ENCODE assay signal across 18 cellular contexts in genomic region chr12:25248732-25249131, GRCh38. TPM values are rescaled to one million over a fixed set of nuclear protein-coding genes. Genes with fewer than 3 reads are reported as not detected.
DNase-seq lines count a peak whose midpoint lies in the region; ATAC-seq, FAIRE-seq and TF ChIP-seq lines count a peak whose summit lies in the region.
"Had no signal": no experiment of that assay in that cellular context is flagged by ENCODE, and none has a peak within 500 bp of the region (broad histone marks: within the 10 kb centered on the region; RNA-seq: fewer than 3 reads in every experiment).

No MANE protein-coding gene starts in this region.

- no peak overlapping the region for H3K9ac ChIP-seq in HepG2 (ENCODE audit: insufficient read depth, low read depth, low read length)

- DNase-seq in HepG2 (ENCODE audit: low spot score) (no peak), right lobe of liver (no peak), hepatocyte (ENCODE audit: low spot score) (no peak), NCI-H2227 (lab: John Stamatoyannopoulos, UW; ENCODE audit: unreplicated experiment) (no peak)
- DNase-seq in stimulated activated naive B cell treated with anti-CD40 and anti-IgM and Interleukin-4, amounts not matched to agents 10 μg/mL and 1 μg/mL and 100 μg/mL, for 72 hours, result no peak
- no peak for DNase-seq in activated CD8-positive, alpha-beta memory T cell treated with anti-CD3 and anti-CD28 coated beads for 24 hours
- DNase-seq: C1 segment of cervical spinal cord, cerebellar nuclear complex, EL, gastrocnemius medialis, islet precursor cell, NCI-H1092 treated with DMSO at 0.1 percent for 48 hours, NCI-H226, OCI-M1 had no signal

- peaks cover 28 to 33% of the 10 kb centered on the region in 2 donors for H3K36me3 Mint-ChIP-seq in stimulated activated naive B cell treated with anti-CD40 and anti-IgM and Interleukin-4, amounts not matched to agents 10 μg/mL and 1 μg/mL and 100 μg/mL, for 72 hours

- FAIRE-seq in HepG2 (lab: Jason Lieb, UNC), result no peak
- FAIRE-seq: GM12891 had no signal

- H3K9me3 Mint-ChIP-seq in stimulated activated naive B cell treated with anti-CD40 and anti-IgM and Interleukin-4, amounts not matched to agents 10 μg/mL and 1 μg/mL and 100 μg/mL, for 72 hours, result peaks cover 4 to 5% of the 10 kb centered on the region in 2 donors

- peak overlapping the region; percentile 65 to 94 for H3K4me3 Mint-ChIP-seq in stimulated activated naive B cell treated with anti-CD40 and anti-IgM and Interleukin-4, amounts not matched to agents 10 μg/mL and 1 μg/mL and 100 μg/mL, for 72 hours

- WGBS in HepG2 (ENCODE audit: low lambda C conversion rate), result 100% methylated on average over 1 of the region's 1 CpG
- WGBS in right lobe of liver (ENCODE audit: insufficient coverage, low coverage, low lambda C conversion rate, missing lambda C conversion rate), result 100% methylated on average over 1 of the region's 1 CpG
- WGBS in hepatocyte (ENCODE audit: low lambda C conversion rate, missing lambda C conversion rate), result 97% methylated on average over 1 of the region's 1 CpG

- TF ChIP-seq CTCF in HepG2 (CRISPR knock-in tag; IDR thresholded peaks at IDR 0.05) (no peak), right lobe of liver (IDR thresholded peaks at IDR 0.05) (no peak), VCaP (conservative IDR thresholded peaks at IDR 0.05) (no peak), hepatocyte (IDR thresholded peaks at IDR 0.05; ENCODE audit: poor library complexity) (no peak)

- H3K4me3 ChIP-seq in HepG2 (replicated peaks in 1 of 3; ENCODE audit: insufficient read depth in 1 of 3, low read depth in 2 of 3, low read length in 3 of 3) (no peak overlapping the region), right lobe of liver (no peak overlapping the region), hepatocyte (no peak overlapping the region)
- H3K4me3 ChIP-seq: vagina had no signal

- H3K9me2 ChIP-seq in hepatocyte (replicated peaks; ENCODE audit: insufficient read depth), result no peaks in the 10 kb centered on the region

- no peak for ATAC-seq in HepG2
- no peak for ATAC-seq in right lobe of liver
- ATAC-seq in stimulated activated naive B cell treated with anti-CD40 and anti-IgM and Interleukin-4, amounts not matched to agents 10 μg/mL and 1 μg/mL and 100 μg/mL, for 72 hours (replicated peaks), result no peak
- ATAC-seq in GM21360 (IDR thresholded peaks at IDR 0.05; ENCODE audit: unreplicated experiment), result no peak
- ATAC-seq: gastrocnemius medialis had no signal

- POLR2A ChIA-PET in HepG2 (lab: Yijun Ruan, JAX), result no interaction called here

- peaks cover 21% of the 10 kb centered on the region for H3K79me2 ChIP-seq in HepG2 (ENCODE audit: insufficient read depth, low read length)
- peaks cover 64% of the 10 kb centered on the region for H3K79me2 ChIP-seq in hepatocyte

- TF ChIP-seq POLR2A in HepG2 (IDR thresholded peaks at IDR 0.05; ENCODE audit: insufficient read depth in 1 of 2, low read depth in 2 of 2, low read length in 2 of 2) (no peak), right lobe of liver (IDR thresholded peaks at IDR 0.05) (no peak)

- no peaks in the 10 kb centered on the region for H3K27me3 Mint-ChIP-seq in stimulated activated naive B cell treated with anti-CD40 and anti-IgM and Interleukin-4, amounts not matched to agents 10 μg/mL and 1 μg/mL and 100 μg/mL, for 72 hours

- H4K20me1 ChIP-seq in HepG2 (ENCODE audit: insufficient read depth, low read length) (no peaks in the 10 kb centered on the region), hepatocyte (ENCODE audit: insufficient read depth, poor library complexity, severe bottlenecking) (peaks cover 5% of the 10 kb centered on the region)

- no peak for TF ChIP-seq EP300 in HepG2 (IDR thresholded peaks at IDR 0.05; ENCODE audit: low read depth in 2 of 2, low read length in 2 of 2)
- no peak for TF ChIP-seq EP300 in HepG2 (CRISPR knock-in tag; IDR thresholded peaks at IDR 0.05; ENCODE audit: borderline replicate concordance)

- no peak overlapping the region for H3K27ac ChIP-seq in HepG2 (ENCODE audit: extremely low read length, insufficient read depth, low read length)
- H3K27ac ChIP-seq in right lobe of liver, result no peak overlapping the region
- peak overlapping the region; percentile 90 for H3K27ac ChIP-seq in VCaP
- H3K27ac ChIP-seq in hepatocyte, result peak overlapping the region; percentile 97
- H3K27ac ChIP-seq: gastrocnemius medialis, vagina had no signal

- in situ Hi-C loops in HepG2 (cut with HindIII; ENCODE audit: extremely low pct_ligation_motif_present, low pct_unique_long_range_greater_than_20kb), result no loop called here

- TF ChIP-seq RAD21 in HepG2 (CRISPR knock-in tag; IDR thresholded peaks at IDR 0.05), result no peak

- H3K4me1 ChIP-seq in HepG2 (ENCODE audit: insufficient read depth, low read length), result peaks cover 33% of the 10 kb centered on the region
- peaks cover 0 to 9% (median 0%) of the 10 kb centered on the region in 4 donors for H3K4me1 ChIP-seq in right lobe of liver
- H3K4me1 ChIP-seq in hepatocyte (ENCODE audit: insufficient read depth), result peaks cover 15% of the 10 kb centered on the region

- no TSS peak for BruUV-seq in HepG2 (replicated peaks; lab: Mats Ljungman, UMichigan)

- CTCF ChIA-PET in HepG2 (lab: Yijun Ruan, JAX; ENCODE audit: low intra/inter-chr PET ratio, low total read pairs), result no interaction called here

- H3K4me1 Mint-ChIP-seq in stimulated activated naive B cell treated with anti-CD40 and anti-IgM and Interleukin-4, amounts not matched to agents 10 μg/mL and 1 μg/mL and 100 μg/mL, for 72 hours, result peaks cover 30 to 61% of the 10 kb centered on the region in 2 donors

- H3K4me2 ChIP-seq in HepG2 (ENCODE audit: low read depth, low read length) (no peak overlapping the region), hepatocyte (peak overlapping the region; percentile 74)

- H3K36me3 ChIP-seq in HepG2 (replicated peaks in 1 of 2; ENCODE audit: control insufficient read depth in 1 of 2, insufficient read depth in 2 of 2, low read length in 2 of 2), result 0 out of 5 replicates have a peak, but pooled peaks cover 0 to 6% of the 10 kb centered on the region in 2 experiments
- H3K36me3 ChIP-seq in right lobe of liver, result peaks cover 0 to 4% (median 0%) of the 10 kb centered on the region in 4 donors
- no peaks in the 10 kb centered on the region for H3K36me3 ChIP-seq in hepatocyte (replicated peaks; ENCODE audit: insufficient read depth, low read depth)
- H3K36me3 ChIP-seq: gastrocnemius medialis, vagina had no signal

- intact Hi-C loops in HepG2 (cut with micrococcal nuclease; ENCODE audit: unreplicated experiment) (no loop called here), right lobe of liver (cut with DNase I) (no loop called here)

- no peak overlapping the region for H2AFZ ChIP-seq in HepG2 (ENCODE audit: low read length)
- H2AFZ ChIP-seq in hepatocyte, result no peak overlapping the region

- H3K27me3 ChIP-seq in HepG2 (ENCODE audit: control insufficient read depth in 1 of 2, insufficient read depth in 2 of 2, low read length in 2 of 2) (no peaks in the 10 kb centered on the region; a peak in 1 of 5 replicates), right lobe of liver (no peaks in the 10 kb centered on the region), hepatocyte (no peaks in the 10 kb centered on the region)
- H3K27me3 ChIP-seq: gastrocnemius medialis, vagina had no signal

- H3K27ac Mint-ChIP-seq in stimulated activated naive B cell treated with anti-CD40 and anti-IgM and Interleukin-4, amounts not matched to agents 10 μg/mL and 1 μg/mL and 100 μg/mL, for 72 hours, result no peak overlapping the region

- H3K9me3 ChIP-seq in HepG2 (ENCODE audit: low read length) (no peaks in the 10 kb centered on the region), right lobe of liver (no peaks in the 10 kb centered on the region), hepatocyte (ENCODE audit: low read depth) (no peaks in the 10 kb centered on the region)
- H3K9me3 ChIP-seq: gastrocnemius medialis, vagina had no signal

RNA-seq across cellular contexts. Expression of gene KRAS, which starts 2.0 kb away (rescaled TPM):
- total RNA-seq in HepG2 (2016; rRNA removed; fragmentation: Illumina TruSeq; extraction: Trizol) (9.8 and 18.4 TPM in 2 replicates), right lobe of liver (10 to 100 TPM; 10.1 to 28.8 (median 10.9) TPM), hepatocyte (35.7 and 43.6 TPM in 2 replicates)
- 0.81 and 0.97 TPM in 2 replicates for total RNA-seq in HepG2 (2016; cell fraction: cytosol; rRNA removed; fragmentation: Illumina TruSeq; extraction: Trizol; ENCODE audit: low read depth)
- total RNA-seq in HepG2 (2016; cell fraction: insoluble cytoplasmic fraction; rRNA removed; fragmentation: Illumina TruSeq; extraction: Trizol), result 10.0 and 16.0 TPM in 2 replicates
- total RNA-seq in HepG2 (2016; cell fraction: membrane; rRNA removed; fragmentation: Illumina TruSeq; extraction: Trizol), result 6.8 and 7.2 TPM in 2 replicates
- 10.7 and 12.1 TPM in 2 replicates for total RNA-seq in HepG2 (2016; cell fraction: nucleus; rRNA removed; fragmentation: Illumina TruSeq; extraction: Trizol)
- polyA plus RNA-seq in HepG2 (2011; rRNA removed) (6.0 and 6.5 TPM in 2 replicates), hepatocyte (41.0 and 42.5 TPM in 2 replicates)
- 2.7 and 4.7 TPM in 2 replicates for polyA plus RNA-seq in HepG2 (2011; cell fraction: cytosol; rRNA removed)
- 1.8 and 2.7 TPM in 2 replicates for polyA plus RNA-seq in HepG2 (2011; cell fraction: nucleus; rRNA removed)
- 5.8 and 6.5 TPM in 2 replicates for polyA plus RNA-seq in HepG2 (2012)
- 0.63 and 0.87 TPM in 2 replicates for polyA plus RNA-seq in HepG2 (2016; cell fraction: cytosol; fragmentation: Illumina TruSeq; extraction: Trizol; ENCODE audit: low read depth)
- 18.9 and 21.1 TPM in 2 replicates for polyA plus RNA-seq in HepG2 (2016; cell fraction: insoluble cytoplasmic fraction; fragmentation: Illumina TruSeq; extraction: Trizol; ENCODE audit: low read depth)
- polyA plus RNA-seq in HepG2 (2016; cell fraction: membrane; fragmentation: Illumina TruSeq; extraction: Trizol; ENCODE audit: low read depth), result 3.4 and 3.6 TPM in 2 replicates
- 12.7 and 13.6 TPM in 2 replicates for polyA plus RNA-seq in HepG2 (2016; cell fraction: nucleus; fragmentation: Illumina TruSeq; extraction: Trizol; ENCODE audit: insufficient read depth, low read depth)
- 3.6 and 6.6 TPM in 2 replicates for polyA minus RNA-seq in HepG2 (2011; rRNA and poly(A)+ RNA removed; ENCODE audit: low replicate concordance)
- polyA minus RNA-seq in HepG2 (2011; cell fraction: cytosol; rRNA and poly(A)+ RNA removed), result 6.2 and 7.1 TPM in 2 replicates
- polyA minus RNA-seq in HepG2 (2011; cell fraction: nucleus; rRNA and poly(A)+ RNA removed), result 13.3 and 14.0 TPM in 2 replicates

RNA-seq across cellular contexts. Expression of gene ETFRF1, which starts 53.7 kb away (rescaled TPM):
- total RNA-seq in HepG2 (2016; rRNA removed; fragmentation: Illumina TruSeq; extraction: Trizol) (7.0 and 9.3 TPM in 2 replicates), right lobe of liver (10 to 100 TPM; 29.9 to 50.2 (median 38.2) TPM), hepatocyte (37.8 and 48.3 TPM in 2 replicates)
- 4.4 and 5.9 TPM in 2 replicates for total RNA-seq in HepG2 (2016; cell fraction: cytosol; rRNA removed; fragmentation: Illumina TruSeq; extraction: Trizol; ENCODE audit: low read depth)
- total RNA-seq in HepG2 (2016; cell fraction: insoluble cytoplasmic fraction; rRNA removed; fragmentation: Illumina TruSeq; extraction: Trizol), result 6.8 and 10.2 TPM in 2 replicates
- total RNA-seq in HepG2 (2016; cell fraction: membrane; rRNA removed; fragmentation: Illumina TruSeq; extraction: Trizol), result 8.4 and 9.4 TPM in 2 replicates
- total RNA-seq in HepG2 (2016; cell fraction: nucleus; rRNA removed; fragmentation: Illumina TruSeq; extraction: Trizol), result 10.6 and 12.6 TPM in 2 replicates
- polyA plus RNA-seq in HepG2 (2011; rRNA removed) (6.4 and 6.8 TPM in 2 replicates), hepatocyte (27.9 and 35.2 TPM in 2 replicates)
- polyA plus RNA-seq in HepG2 (2011; cell fraction: cytosol; rRNA removed), result 6.7 and 10.2 TPM in 2 replicates
- polyA plus RNA-seq in HepG2 (2011; cell fraction: nucleus; rRNA removed), result 3.4 and 4.7 TPM in 2 replicates
- polyA plus RNA-seq in HepG2 (2012), result 7.9 and 8.0 TPM in 2 replicates
- polyA plus RNA-seq in HepG2 (2016; cell fraction: cytosol; fragmentation: Illumina TruSeq; extraction: Trizol; ENCODE audit: low read depth), result 8.3 and 9.5 TPM in 2 replicates
- polyA plus RNA-seq in HepG2 (2016; cell fraction: insoluble cytoplasmic fraction; fragmentation: Illumina TruSeq; extraction: Trizol; ENCODE audit: low read depth), result 11.1 and 14.8 TPM in 2 replicates
- 10.1 and 11.6 TPM in 2 replicates for polyA plus RNA-seq in HepG2 (2016; cell fraction: membrane; fragmentation: Illumina TruSeq; extraction: Trizol; ENCODE audit: low read depth)
- 10.5 and 12.8 TPM in 2 replicates for polyA plus RNA-seq in HepG2 (2016; cell fraction: nucleus; fragmentation: Illumina TruSeq; extraction: Trizol; ENCODE audit: insufficient read depth, low read depth)
- 0.80 and 2.7 TPM in 2 replicates for polyA minus RNA-seq in HepG2 (2011; rRNA and poly(A)+ RNA removed; ENCODE audit: low replicate concordance)
- 2.5 and 2.9 TPM in 2 replicates for polyA minus RNA-seq in HepG2 (2011; cell fraction: cytosol; rRNA and poly(A)+ RNA removed)
- polyA minus RNA-seq in HepG2 (2011; cell fraction: nucleus; rRNA and poly(A)+ RNA removed), result 17.3 and 24.6 TPM in 2 replicates

RNA-seq across cellular contexts. Expression of gene DNAI7, which starts 53.8 kb away (rescaled TPM):
- 0.04 TPM in 1 of 2 replicates, not detected in the other for total RNA-seq in HepG2 (2016; rRNA removed; fragmentation: Illumina TruSeq; extraction: Trizol)
- total RNA-seq in HepG2 (2016; cell fraction: cytosol; rRNA removed; fragmentation: Illumina TruSeq; extraction: Trizol; ENCODE audit: low read depth), result 0.10 TPM in 1 of 2 replicates, not detected in the other
- total RNA-seq in HepG2 (2016; cell fraction: insoluble cytoplasmic fraction; rRNA removed; fragmentation: Illumina TruSeq; extraction: Trizol), result not detected in 2 replicates
- total RNA-seq in HepG2 (2016; cell fraction: membrane; rRNA removed; fragmentation: Illumina TruSeq; extraction: Trizol), result 0.07 and 0.12 TPM in 2 replicates
- total RNA-seq in HepG2 (2016; cell fraction: nucleus; rRNA removed; fragmentation: Illumina TruSeq; extraction: Trizol), result not detected in 2 replicates
- 0.25 TPM in 1 of 2 replicates, not detected in the other for polyA plus RNA-seq in HepG2 (2011; rRNA removed)
- not detected in 2 replicates for polyA plus RNA-seq in HepG2 (2011; cell fraction: cytosol; rRNA removed)
- polyA plus RNA-seq in HepG2 (2011; cell fraction: nucleus; rRNA removed), result not detected in 2 replicates
- not detected in 2 replicates for polyA plus RNA-seq in HepG2 (2012)
- not detected in 2 replicates for polyA plus RNA-seq in HepG2 (2016; cell fraction: cytosol; fragmentation: Illumina TruSeq; extraction: Trizol; ENCODE audit: low read depth)
- polyA plus RNA-seq in HepG2 (2016; cell fraction: insoluble cytoplasmic fraction; fragmentation: Illumina TruSeq; extraction: Trizol; ENCODE audit: low read depth), result not detected in 2 replicates
- not detected in 2 replicates for polyA plus RNA-seq in HepG2 (2016; cell fraction: membrane; fragmentation: Illumina TruSeq; extraction: Trizol; ENCODE audit: low read depth)
- not detected in 2 replicates for polyA plus RNA-seq in HepG2 (2016; cell fraction: nucleus; fragmentation: Illumina TruSeq; extraction: Trizol; ENCODE audit: insufficient read depth, low read depth)
- polyA minus RNA-seq in HepG2 (2011; rRNA and poly(A)+ RNA removed; ENCODE audit: low replicate concordance), result 0.06 and 0.09 TPM in 2 replicates
- not detected in 2 replicates for polyA minus RNA-seq in HepG2 (2011; cell fraction: cytosol; rRNA and poly(A)+ RNA removed)
- not detected in 2 replicates for polyA minus RNA-seq in HepG2 (2011; cell fraction: nucleus; rRNA and poly(A)+ RNA removed)
- under 1 TPM in 1 of 6 experiments, not detected in 5; 0.39 TPM for total RNA-seq in right lobe of liver
- not detected in 2 replicates for total RNA-seq in hepatocyte
- not detected in 2 replicates for polyA plus RNA-seq in hepatocyte
- total RNA-seq: gastrocnemius medialis had no signal

Comparison
In these comparisons a context has a peak if more than half of its experiments do, and no peak if none do; other contexts are left out.
1. H3K27ac ChIP-seq: peak in VCaP (single experiment) and hepatocyte (single experiment); none in HepG2 (single experiment) and right lobe of liver (0 of 3).